7 cellular contexts compared by ENCODE assay signal in the genomic region with DNA sequence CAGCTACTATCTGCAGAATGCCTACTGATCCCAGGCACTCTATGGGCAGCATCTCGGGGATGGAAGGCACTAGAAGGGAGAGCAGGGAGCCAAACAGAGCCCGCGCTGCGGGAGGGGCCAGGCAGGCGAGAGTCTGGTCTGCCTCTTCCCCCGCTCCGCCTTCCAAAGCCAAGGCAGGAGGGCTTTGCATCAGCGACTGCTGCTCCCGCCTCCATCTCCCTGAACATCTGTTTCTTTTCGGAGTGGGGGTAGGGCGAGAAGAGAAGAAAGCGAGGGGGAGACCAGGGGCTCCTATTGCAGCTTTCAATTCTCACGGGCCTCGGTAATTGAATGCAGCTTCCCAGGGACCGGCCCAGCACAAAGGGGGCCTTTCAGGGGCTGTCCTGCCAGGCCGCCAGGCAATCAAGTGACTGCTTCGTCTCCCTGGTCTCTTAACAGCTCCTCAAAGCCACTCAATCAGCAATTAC. TPM values are rescaled to one million over a fixed set of nuclear protein-coding genes. Genes with fewer than 3 reads are reported as not detected.
DNase-seq lines count a peak whose midpoint lies in the region; ATAC-seq, FAIRE-seq and TF ChIP-seq lines count a peak whose summit lies in the region.

No MANE protein-coding gene starts in this region.

- H3K27me3 ChIP-seq in dorsolateral prefrontal cortex, result no peaks in the 10 kb centered on the region

- no peaks in the 10 kb centered on the region for H3K36me3 Mint-ChIP-seq in mesothelial cell of epicardium
- H3K36me3 Mint-ChIP-seq in activated T-helper 2 cell treated with anti-CD3 and anti-CD28 coated beads, Interferon-gamma antibody, Interleukin-2, Interleukin-4, amounts not matched to agents 10 μg/mL and 5 μg/mL and 100 μg/mL, durations not matched to agents 14 hours and 24 hours and 36 hours (ENCODE audit: low read depth), result no peaks in the 10 kb centered on the region

- DNase-seq in NCI-H1694 treated with DMSO at 0.1 percent for 48 hours (lab: John Stamatoyannopoulos, UW) (peak; percentile 93), dorsolateral prefrontal cortex (peak; percentile 52 to 90 (median 84)), mesothelial cell of epicardium (ENCODE audit: low spot score in 2 of 2, unreplicated experiment in 2 of 2) (peak; percentile 51 to 73), urothelium cell line (ENCODE audit: low spot score) (peak; percentile 97), mesenteric fat pad (ENCODE audit: low spot score) (no peak)
- no peak for DNase-seq in activated T-helper 2 cell treated with anti-CD3 and anti-CD28 coated beads, Interferon-gamma antibody, Interleukin-2, Interleukin-4, amounts not matched to agents 10 μg/mL and 5 μg/mL and 100 μg/mL, durations not matched to agents 14 hours and 24 hours and 36 hours (ENCODE audit: low spot score)

- peak overlapping the region in 48 of 59 donors; percentile 1 to 55 (median 33) for H3K4me3 ChIP-seq in dorsolateral prefrontal cortex

- H3K4me1 Mint-ChIP-seq in mesothelial cell of epicardium, result peaks cover 53% of the 10 kb centered on the region
- H3K4me1 Mint-ChIP-seq in activated T-helper 2 cell treated with anti-CD3 and anti-CD28 coated beads, Interferon-gamma antibody, Interleukin-2, Interleukin-4, amounts not matched to agents 10 μg/mL and 5 μg/mL and 100 μg/mL, durations not matched to agents 14 hours and 24 hours and 36 hours (ENCODE audit: low read depth), result peaks cover 4% of the 10 kb centered on the region

- peak overlapping the region; percentile 2 for H3K4me3 Mint-ChIP-seq in mesothelial cell of epicardium
- H3K4me3 Mint-ChIP-seq in activated T-helper 2 cell treated with anti-CD3 and anti-CD28 coated beads, Interferon-gamma antibody, Interleukin-2, Interleukin-4, amounts not matched to agents 10 μg/mL and 5 μg/mL and 100 μg/mL, durations not matched to agents 14 hours and 24 hours and 36 hours (ENCODE audit: low read depth), result no peak overlapping the region

- no peaks in the 10 kb centered on the region for H3K9me3 Mint-ChIP-seq in mesothelial cell of epicardium
- no peaks in the 10 kb centered on the region for H3K9me3 Mint-ChIP-seq in activated T-helper 2 cell treated with anti-CD3 and anti-CD28 coated beads, Interferon-gamma antibody, Interleukin-2, Interleukin-4, amounts not matched to agents 10 μg/mL and 5 μg/mL and 100 μg/mL, durations not matched to agents 14 hours and 24 hours and 36 hours

- H3K27ac ChIP-seq in dorsolateral prefrontal cortex, result peak overlapping the region; percentile 1 to 97 (median 88)

- H3K27ac Mint-ChIP-seq in mesothelial cell of epicardium, result peak overlapping the region; percentile 89
- no peak overlapping the region for H3K27ac Mint-ChIP-seq in activated T-helper 2 cell treated with anti-CD3 and anti-CD28 coated beads, Interferon-gamma antibody, Interleukin-2, Interleukin-4, amounts not matched to agents 10 μg/mL and 5 μg/mL and 100 μg/mL, durations not matched to agents 14 hours and 24 hours and 36 hours

- ATAC-seq in GM19328 (IDR thresholded peaks at IDR 0.05; ENCODE audit: unreplicated experiment), result no peak

- no peak for FAIRE-seq in urothelium cell line (lab: Jason Lieb, UNC)

- intact Hi-C loops in dorsolateral prefrontal cortex (cut with DNase I), result no loop called here
- intact Hi-C loops in activated T-helper 2 cell treated with anti-CD3 and anti-CD28 coated beads, Interferon-gamma antibody, Interleukin-2, Interleukin-4, amounts not matched to agents 10 μg/mL and 5 μg/mL and 100 μg/mL, durations not matched to agents 14 hours and 24 hours and 36 hours (cut with micrococcal nuclease), result no loop called here

- TF ChIP-seq CTCF in dorsolateral prefrontal cortex (IDR thresholded peaks at IDR 0.05 in 54 of 56, conservative IDR thresholded peaks at IDR 0.05 in 2 of 56; ENCODE audit: low read depth in 1 of 56, partially characterized antibody in 56 of 56) (peak in 2 of 56 donors; percentile 9 to 21), mesothelial cell of epicardium (IDR thresholded peaks at IDR 0.05; ENCODE audit: unreplicated experiment) (no peak)

- H3K27me3 Mint-ChIP-seq in mesothelial cell of epicardium (ENCODE audit: low read depth), result no peaks in the 10 kb centered on the region
- no peaks in the 10 kb centered on the region for H3K27me3 Mint-ChIP-seq in activated T-helper 2 cell treated with anti-CD3 and anti-CD28 coated beads, Interferon-gamma antibody, Interleukin-2, Interleukin-4, amounts not matched to agents 10 μg/mL and 5 μg/mL and 100 μg/mL, durations not matched to agents 14 hours and 24 hours and 36 hours (ENCODE audit: low read depth)

RNA-seq across cellular contexts. Expression of a gene that starts 31.4 kb away (rescaled TPM):
- 100 to 1,000 TPM in 13 of 120 experiments, 10 to 100 TPM in 107; 47.4 to 222 (median 76.7) TPM for total RNA-seq in dorsolateral prefrontal cortex
- 68.4 to 71.3 TPM (median 70.3 TPM) in 3 replicates for total RNA-seq in mesothelial cell of epicardium
- 1.6 and 2.8 TPM in 2 replicates for total RNA-seq in activated T-helper 2 cell treated with anti-CD3 and anti-CD28 coated beads, Interferon-gamma antibody, Interleukin-2, Interleukin-4, amounts not matched to agents 10 μg/mL and 5 μg/mL and 100 μg/mL, durations not matched to agents 14 hours and 24 hours and 36 hours
- total RNA-seq in mesenteric fat pad, result 207 TPM

Comparison
In these comparisons a context has a peak if more than half of its experiments do, and no peak if none do; other contexts are left out.
1. DNase-seq: peak in NCI-H1694 treated with DMSO at 0.1 percent for 48 hours (single experiment), dorsolateral prefrontal cortex (10 of 10), mesothelial cell of epicardium (2 of 2) and urothelium cell line (single experiment); none in activated T-helper 2 cell treated with anti-CD3 and anti-CD28 coated beads, Interferon-gamma antibody, Interleukin-2, Interleukin-4, amounts not matched to agents 10 μg/mL and 5 μg/mL and 100 μg/mL, durations not matched to agents 14 hours and 24 hours and 36 hours (single experiment) and mesenteric fat pad (single experiment).
2. RNA of a gene that starts 31.4 kb away (total RNA-seq): 207 TPM in mesenteric fat pad (single experiment), 47.4 to 222 TPM in dorsolateral prefrontal cortex and 68.4 to 71.3 TPM in mesothelial cell of epicardium; 1.6 to 2.8 TPM in activated T-helper 2 cell treated with anti-CD3 and anti-CD28 coated beads, Interferon-gamma antibody, Interleukin-2, Interleukin-4, amounts not matched to agents 10 μg/mL and 5 μg/mL and 100 μg/mL, durations not matched to agents 14 hours and 24 hours and 36 hours; every median in the first group is over 10 times any median in the second.